In the genomic region with DNA sequence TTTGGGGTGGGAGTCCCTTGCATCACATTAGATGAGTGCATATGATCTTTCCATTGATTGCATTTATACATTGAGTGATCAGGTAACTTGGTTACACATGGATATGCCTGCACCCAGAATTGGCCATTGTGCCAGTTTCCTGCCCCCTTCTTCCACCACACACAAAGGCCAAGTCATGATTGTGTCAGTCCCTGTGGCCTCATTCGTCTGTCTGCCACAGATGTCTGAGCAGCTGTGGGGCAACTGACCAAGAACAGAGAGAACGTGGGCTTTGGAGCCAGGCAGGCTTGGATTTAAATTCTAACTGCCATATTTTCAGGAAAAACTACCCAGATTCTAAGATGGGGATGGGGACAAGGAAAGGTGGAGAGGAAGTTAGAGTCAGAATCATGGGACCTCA, we compare ENCODE assay signal across 13 cellular contexts. TPM values are rescaled to one million over a fixed set of nuclear protein-coding genes. Genes with fewer than 3 reads are reported as not detected.
DNase-seq lines count a peak whose midpoint lies in the region; ATAC-seq and TF ChIP-seq lines count a peak whose summit lies in the region.
"Had no signal": no experiment of that assay in that cellular context is flagged by ENCODE, and none has a peak within 500 bp of the region (broad histone marks: within the 10 kb centered on the region; RNA-seq: fewer than 3 reads in every experiment).

No MANE protein-coding gene starts in this region.

- H3K4me3 ChIP-seq in CD8-positive, alpha-beta T cell (ENCODE audit: low read depth, low read length), result no peak overlapping the region
- H3K4me3 ChIP-seq in KMS-11 (IDR thresholded peaks at IDR 0.05; ENCODE audit: insufficient read depth, low read depth, low read length), result no peak overlapping the region
- no peak overlapping the region for H3K4me3 ChIP-seq in osteoblast (ENCODE audit: insufficient read depth, low read length)

- no peak for TF ChIP-seq CTCF in CD8-positive, alpha-beta T cell (IDR thresholded peaks at IDR 0.05)
- TF ChIP-seq CTCF in KMS-11 (conservative IDR thresholded peaks at IDR 0.05; ENCODE audit: low read depth, low read length) (no peak), osteoblast (IDR thresholded peaks at IDR 0.05; ENCODE audit: extremely low read depth, low read depth, low read length) (no peak)

- H3K27ac ChIP-seq in CD8-positive, alpha-beta T cell (ENCODE audit: low read depth, low read length), result no peak overlapping the region
- peak overlapping the region; percentile 92 for H3K27ac ChIP-seq in KMS-11
- H3K27ac ChIP-seq in osteoblast (ENCODE audit: low read depth, low read length), result peak overlapping the region; percentile 91

- peak overlapping the region; percentile 81 for H3K4me2 ChIP-seq in KMS-11
- H3K4me2 ChIP-seq in osteoblast (ENCODE audit: insufficient read depth, low read length), result no peak overlapping the region

- H3K36me3 Mint-ChIP-seq in CD8-positive, alpha-beta T cell, result peaks cover 5% of the 10 kb centered on the region
- peaks cover 21% of the 10 kb centered on the region for H3K36me3 Mint-ChIP-seq in effector memory CD8-positive, alpha-beta T cell (ENCODE audit: insufficient read depth)

- H3K4me1 ChIP-seq in CD8-positive, alpha-beta T cell (ENCODE audit: insufficient read depth, low read length), result peaks cover 54% of the 10 kb centered on the region
- peaks cover 100% of the 10 kb centered on the region for H3K4me1 ChIP-seq in KMS-11 (ENCODE audit: low read depth, poor library complexity, severe bottlenecking)
- peaks cover 85% of the 10 kb centered on the region for H3K4me1 ChIP-seq in osteoblast (ENCODE audit: insufficient read depth, low read length)

- H3K4me1 Mint-ChIP-seq in CD8-positive, alpha-beta T cell (ENCODE audit: low read depth), result peaks cover 75% of the 10 kb centered on the region
- H3K4me1 Mint-ChIP-seq in effector memory CD8-positive, alpha-beta T cell (ENCODE audit: low read depth in 2 of 2), result peaks cover 49 to 60% of the 10 kb centered on the region in 2 donors

- POLR2A ChIA-PET in CD8-positive, alpha-beta T cell (lab: Charles Lee), result interaction anchor here (2.1 kb wide), 1 partner anchor 44 kb away, joined by 9 read pairs; no protein-coding TSS in a partner anchor

- peak overlapping the region; percentile 94 for H3K27ac Mint-ChIP-seq in CD8-positive, alpha-beta T cell
- H3K27ac Mint-ChIP-seq in effector memory CD8-positive, alpha-beta T cell, result peak overlapping the region; percentile 90 to 96

- no peaks in the 10 kb centered on the region for H3K27me3 Mint-ChIP-seq in CD8-positive, alpha-beta T cell (ENCODE audit: low read depth)
- no peaks in the 10 kb centered on the region for H3K27me3 Mint-ChIP-seq in effector memory CD8-positive, alpha-beta T cell

- CTCF ChIA-PET in CD8-positive, alpha-beta T cell (lab: Charles Lee), result interaction anchor here (1.1 to 3.9 kb wide), 2 partner anchors 51 to 460 kb away, joined by 3 to 20 read pairs; no protein-coding TSS in a partner anchor

- H3K36me3 ChIP-seq in CD8-positive, alpha-beta T cell (ENCODE audit: insufficient read depth, low read length), result no peaks in the 10 kb centered on the region
- H3K36me3 ChIP-seq in KMS-11 (ENCODE audit: insufficient read depth) (no peaks in the 10 kb centered on the region), osteoblast (ENCODE audit: insufficient read depth, low read length) (no peaks in the 10 kb centered on the region)

- H3K9ac ChIP-seq in KMS-11, result no peak overlapping the region; the same call in 1 of the 2 replicates

- no peaks in the 10 kb centered on the region for H3K27me3 ChIP-seq in CD8-positive, alpha-beta T cell (ENCODE audit: insufficient read depth, low read length)
- H3K27me3 ChIP-seq in KMS-11 (ENCODE audit: insufficient read depth, low read depth) (no peaks in the 10 kb centered on the region), osteoblast (ENCODE audit: insufficient read depth, low read length) (no peaks in the 10 kb centered on the region)

- no peak for DNase-seq in CD8-positive, alpha-beta T cell
- no peak for DNase-seq in effector memory CD8-positive, alpha-beta T cell
- DNase-seq in osteoblast (ENCODE audit: insufficient read length, low spot score, missing footprints) (peak; percentile 49), mesenteric fat pad (ENCODE audit: low spot score) (no peak)
- DNase-seq: central memory CD4-positive, alpha-beta T cell; erythroblast; NCI-H1105 treated with DMSO at 0.1 percent for 48 hours; NCI-H510A had no signal

- ATAC-seq in CD8-positive, alpha-beta T cell, result no peak
- no peak for ATAC-seq in effector memory CD8-positive, alpha-beta T cell (replicated peaks)
- ATAC-seq in GM18861 (IDR thresholded peaks at IDR 0.05; ENCODE audit: unreplicated experiment) (no peak), HG02763 (IDR thresholded peaks at IDR 0.05; ENCODE audit: unreplicated experiment) (no peak)
- ATAC-seq: Right ventricle myocardium inferior had no signal

- intact Hi-C loops in CD8-positive, alpha-beta T cell (cut with DNase I, micrococcal nuclease), result loop anchor here (5.0 to 10.0 kb wide), 2 partner anchors 316 to 1088 kb away; no protein-coding TSS in a partner anchor

- H3K4me3 Mint-ChIP-seq in CD8-positive, alpha-beta T cell, result no peak overlapping the region
- H3K4me3 Mint-ChIP-seq in effector memory CD8-positive, alpha-beta T cell, result no peak overlapping the region
- H3K4me3 Mint-ChIP-seq: neural crest cell had no signal

- no peaks in the 10 kb centered on the region for H3K9me3 Mint-ChIP-seq in CD8-positive, alpha-beta T cell
- H3K9me3 Mint-ChIP-seq in effector memory CD8-positive, alpha-beta T cell, result no peaks in the 10 kb centered on the region

- no peaks in the 10 kb centered on the region for H4K20me1 ChIP-seq in KMS-11 (ENCODE audit: insufficient read depth)
- no peaks in the 10 kb centered on the region for H4K20me1 ChIP-seq in osteoblast (ENCODE audit: insufficient read depth, low read length)

- no peaks in the 10 kb centered on the region for H3K79me2 ChIP-seq in KMS-11 (ENCODE audit: insufficient read depth, low read depth)
- no peaks in the 10 kb centered on the region for H3K79me2 ChIP-seq in osteoblast (ENCODE audit: insufficient read depth, low read length)

- no peaks in the 10 kb centered on the region for H3K9me3 ChIP-seq in CD8-positive, alpha-beta T cell (ENCODE audit: low read length)
- H3K9me3 ChIP-seq in osteoblast (ENCODE audit: low read depth, low read length), result no peaks in the 10 kb centered on the region

- H2AFZ ChIP-seq in KMS-11 (ENCODE audit: low read depth), result no peak overlapping the region; the same call in 1 of the 2 replicates
- no peak overlapping the region for H2AFZ ChIP-seq in osteoblast (ENCODE audit: low read length)

RNA-seq across cellular contexts. Expression of a gene that starts 27.0 kb away (rescaled TPM):
- total RNA-seq in CD8-positive, alpha-beta T cell, result 1,000 to 10,000 TPM; 1,161 to 1,206 TPM
- 157 and 194 TPM in 2 replicates for total RNA-seq in osteoblast
- total RNA-seq in mesenteric fat pad, result 315 TPM
